Comparison of ENCODE assay signal across 13 cellular contexts in genomic region chr2:28695245-28695647, GRCh38. TPM values are rescaled to one million over a fixed set of nuclear protein-coding genes. Genes with fewer than 3 reads are reported as not detected.
DNase-seq lines count a peak whose midpoint lies in the region; ATAC-seq and TF ChIP-seq lines count a peak whose summit lies in the region.
"Had no signal": no experiment of that assay in that cellular context is flagged by ENCODE, and none has a peak within 500 bp of the region (broad histone marks: within the 10 kb centered on the region; RNA-seq: fewer than 3 reads in every experiment).

No MANE protein-coding gene starts in this region.

- no peak overlapping the region for H3K27ac ChIP-seq in HEK293 (ENCODE audit: extremely low read depth, low read depth, low read length)
- H3K27ac ChIP-seq: upper lobe of left lung had no signal

- H3K4me1 ChIP-seq in HEK293 (ENCODE audit: control insufficient read depth, insufficient read depth, low read length) = peaks cover 5% of the 10 kb centered on the region

- POLR2A ChIA-PET in HEK293 (lab: Yijun Ruan, JAX) = no interaction called here

- H3K4me3 ChIP-seq in HEK293 (ENCODE audit: low read depth, low read length) = no peak overlapping the region
- H3K4me3 ChIP-seq: GM12878, upper lobe of left lung had no signal

- DNase-seq in amniotic epithelial cell (ENCODE audit: low read depth) = peak; percentile 84
- peak; percentile 37 for DNase-seq in medulla oblongata (ENCODE audit: extremely low spot score)
- DNase-seq in putamen (ENCODE audit: low spot score) = peak; percentile 88
- DNase-seq: amniotic stem cell, EL, mammary epithelial cell, NCI-H1092 treated with DMSO at 0.1 percent for 48 hours, upper lobe of left lung had no signal

- CTCF ChIA-PET in HEK293 (lab: Yijun Ruan, JAX) = interaction anchor here (2.9 kb wide), 1 partner anchor 101 kb away, joined by 10 read pairs; no protein-coding TSS in a partner anchor

- no peaks in the 10 kb centered on the region for H3K9me3 ChIP-seq in HEK293 (ENCODE audit: control insufficient read depth, insufficient read depth, low read depth, low read length)
- H3K9me3 ChIP-seq: upper lobe of left lung had no signal

- ATAC-seq in GM21737 (IDR thresholded peaks at IDR 0.05; ENCODE audit: unreplicated experiment) (no peak), esophagus mucosa (no peak), HG02759 (IDR thresholded peaks at IDR 0.05; ENCODE audit: unreplicated experiment) (no peak)
- ATAC-seq: GM12878 had no signal

- TF ChIP-seq CTCF in HEK293 (tag by site-specific recombination; IDR thresholded peaks at IDR 0.05) = no peak

- no peaks in the 10 kb centered on the region for H3K36me3 ChIP-seq in HEK293 (ENCODE audit: control insufficient read depth in 2 of 2, insufficient read depth in 1 of 2, low read length in 2 of 2)
- H3K36me3 ChIP-seq: upper lobe of left lung had no signal

TF ChIP-seq in HEK293, 187 proteins besides CTCF, POLR2A, EP300 and RAD21:
- TF ChIP-seq ZNF311 (tag by site-specific recombination; IDR thresholded peaks at IDR 0.05; ENCODE audit: borderline replicate concordance) (no peak), ZNF571 (tag by site-specific recombination; IDR thresholded peaks at IDR 0.05) (no peak), GLIS2 (tag by site-specific recombination; IDR thresholded peaks at IDR 0.05) (0 out of 2 replicates have a peak, but pooled peaks have one; percentile 13), ZNF560 (tag by site-specific recombination; IDR thresholded peaks at IDR 0.05; ENCODE audit: borderline replicate concordance) (no peak), GLIS1 (tag by site-specific recombination; IDR thresholded peaks at IDR 0.05) (peak; percentile 61), ZBTB17 (tag by site-specific recombination; IDR thresholded peaks at IDR 0.05) (0 out of 2 replicates have a peak, but pooled peaks have one; percentile 32), ZNF416 (tag by site-specific recombination; IDR thresholded peaks at IDR 0.05) (no peak), PRDM10 (tag by site-specific recombination; IDR thresholded peaks at IDR 0.05) (peak; percentile 66), ZNF398 (tag by site-specific recombination; IDR thresholded peaks at IDR 0.05) (peak; percentile 40; the same call in 1 of the 2 replicates), ZIC2 (tag by site-specific recombination; IDR thresholded peaks at IDR 0.05) (peak; percentile 89), ZNF112 (tag by site-specific recombination; IDR thresholded peaks at IDR 0.05) (no peak), ZNF366 (tag by site-specific recombination; conservative IDR thresholded peaks at IDR 0.05) (peak; percentile 44), ZNF341 (tag by site-specific recombination; IDR thresholded peaks at IDR 0.05; ENCODE audit: low read depth) (peak; percentile 92), PRDM1 (tag by site-specific recombination; IDR thresholded peaks at IDR 0.05) (peak; percentile 96), EGR2 (tag by site-specific recombination; IDR thresholded peaks at IDR 0.05; ENCODE audit: low read depth) (0 out of 2 replicates have a peak, but pooled peaks have one; percentile 23)

RNA-seq across cellular contexts. Expression of gene PPP1CB, which starts 56.4 kb away (rescaled TPM):
- 327 TPM for total RNA-seq in esophagus mucosa

Comparison
In these comparisons a context has a peak if more than half of its experiments do, and no peak if none do; other contexts are left out.
1. DNase-seq: peak in every context shown above with its lines; median percentile 88 in putamen; 84 in amniotic epithelial cell; 37 in medulla oblongata.